ENCODE assay signal across 23 cellular contexts in the genomic region with DNA sequence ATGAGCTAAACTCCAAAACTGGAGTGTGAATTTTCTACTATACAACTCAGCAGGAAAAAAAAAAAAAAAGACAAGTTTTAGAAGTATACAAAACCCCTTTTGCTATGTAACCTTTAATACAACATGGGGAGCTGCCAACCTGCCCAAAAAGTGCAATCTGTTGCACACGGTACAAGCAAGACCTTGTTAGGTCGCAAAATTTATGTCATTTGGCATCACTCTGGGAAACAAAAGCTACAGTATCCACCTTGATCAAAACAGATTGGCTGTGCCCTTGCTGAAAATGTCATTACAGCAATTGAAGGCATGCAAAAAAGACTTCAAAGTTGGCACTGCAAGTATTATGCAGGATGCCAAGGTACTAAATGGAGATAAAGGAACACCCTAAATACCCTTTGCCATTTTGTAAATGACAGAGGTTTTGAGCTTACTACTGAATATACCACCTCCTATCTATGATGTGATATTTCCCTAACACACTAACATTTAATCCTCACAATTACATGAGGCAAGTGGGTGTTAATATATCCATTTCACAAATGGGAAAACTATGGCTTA.
"Had no signal": no experiment of that assay in that cellular context is flagged by ENCODE, and none has a peak within 500 bp of the region (broad histone marks: within the 10 kb centered on the region; RNA-seq: fewer than 3 reads in every experiment).

No MANE protein-coding gene starts in this region.

- H3K27me3 ChIP-seq: dorsolateral prefrontal cortex, gastrocnemius medialis, neural progenitor cell, right lobe of liver, tibial nerve, upper lobe of left lung had no signal

- ATAC-seq: esophagus mucosa; gastrocnemius medialis; naive thymus-derived CD4-positive, alpha-beta T cell; stimulated activated naive B cell treated with anti-CD40 and anti-IgM and Interleukin-4, amounts not matched to agents 10 μg/mL and 1 μg/mL and 100 μg/mL, for 72 hours had no signal

- H3K9me3 ChIP-seq: gastrocnemius medialis, prostate gland, right lobe of liver, thoracic aorta, tibial nerve, upper lobe of left lung had no signal

- H3K27ac ChIP-seq: dorsolateral prefrontal cortex, epithelial cell of prostate, neural progenitor cell, parathyroid adenoma, prostate gland, thoracic aorta, tibial nerve, upper lobe of left lung had no signal

- DNase-seq: dorsolateral prefrontal cortex; effector CD8-positive, alpha-beta T cell; endodermal cell; foreskin fibroblast; gastrocnemius medialis; hypothalamus; immature natural killer cell; islet precursor cell; midbrain; naive thymus-derived CD4-positive, alpha-beta T cell; right lobe of liver; small intestine; stimulated activated CD4-positive, alpha-beta T cell treated with anti-CD3 and anti-CD28 coated beads, Interleukin-15, amount 100 ng/mL, for 24 hours; stimulated activated CD4-positive, alpha-beta T cell treated with anti-CD3 and anti-CD28 coated beads, Interleukin-2, amount 100 ng/mL, for 48 hours; stimulated activated naive B cell treated with anti-CD40 and anti-IgM and Interleukin-4, amounts not matched to agents 10 μg/mL and 1 μg/mL and 100 μg/mL, for 72 hours; upper lobe of left lung had no signal

- H3K4me3 ChIP-seq: dorsolateral prefrontal cortex, gastrocnemius medialis, neural progenitor cell, prostate gland, right lobe of liver, thoracic aorta, tibial nerve, upper lobe of left lung had no signal

- H3K4me2 ChIP-seq: neural progenitor cell had no signal

- H3K79me2 ChIP-seq: parathyroid adenoma had no signal

- H3K4me1 ChIP-seq: parathyroid adenoma, prostate gland had no signal

- H3K36me3 ChIP-seq: neural progenitor cell, prostate gland, thoracic aorta had no signal

- H2AFZ ChIP-seq: neural progenitor cell, parathyroid adenoma had no signal

- H3K9ac ChIP-seq: neural progenitor cell, parathyroid adenoma had no signal
